Comparison of ENCODE assay signal across 14 cellular contexts in genomic region chr13:75369986-75370385, GRCh38.
A peak's percentile ranks its signal among the peaks of the same experiment; 100 is the strongest.
DNase-seq lines count a peak whose midpoint lies in the region; ATAC-seq and TF ChIP-seq lines count a peak whose summit lies in the region.
"Had no signal": no experiment of that assay in that cellular context is flagged by ENCODE, and none has a peak within 500 bp of the region (broad histone marks: within the 10 kb centered on the region; RNA-seq: fewer than 3 reads in every experiment).

No MANE protein-coding gene starts in this region.

- peaks cover 0 to 10% of the 10 kb centered on the region in 2 experiments; a peak in 2 of 4 replicates for H3K4me1 Mint-ChIP-seq in H9

- H3K36me3 Mint-ChIP-seq in H9 (ENCODE audit: insufficient read depth in 1 of 3, low read depth in 3 of 3), result no peaks in the 10 kb centered on the region
- H3K36me3 Mint-ChIP-seq: CD4-positive, CD25-positive, alpha-beta regulatory T cell had no signal

- no peak overlapping the region for H3K14ac ChIP-seq in H9 (ENCODE audit: insufficient read depth, low read length)

- peak in 3 of 4 donors; percentile 23 to 53 (median 37) for ATAC-seq in psoas muscle
- no peak for ATAC-seq in GM19397 (IDR thresholded peaks at IDR 0.05; ENCODE audit: unreplicated experiment)
- ATAC-seq in GM18498 (IDR thresholded peaks at IDR 0.05; ENCODE audit: unreplicated experiment), result no peak
- ATAC-seq: HepG2 had no signal

- WGBS in psoas muscle, 3 donors, result 46 to 81% (median 48%) methylated on average over 3 of the region's 3 CpGs
- 95 to 98% methylated on average over 3 of the region's 3 CpGs for WGBS in thyroid gland, 2 donors
- no CpG with 5 or more reads among the region's 3 CpGs for WGBS in H9 (ENCODE audit: extremely low coverage, insufficient read length, low lambda C conversion rate)

- H3K36me3 ChIP-seq in left ventricle myocardium inferior (no peaks in the 10 kb centered on the region), adipocyte (ENCODE audit: control insufficient read depth, insufficient read depth, low read length, severe bottlenecking) (no peaks in the 10 kb centered on the region), psoas muscle (ENCODE audit: insufficient read depth in 1 of 2, low read depth in 1 of 2) (no peaks in the 10 kb centered on the region), thyroid gland (no peaks in the 10 kb centered on the region)
- H3K36me3 ChIP-seq: BLaER1 treated with 17β-estradiol and CSF1 and Interleukin-3, amounts not matched to agents 10 nM and 100 nM had no signal

- no peak overlapping the region for H3K56ac ChIP-seq in H9 (ENCODE audit: insufficient read length, low read depth, low read length)

- H3K79me2 ChIP-seq in H9 (ENCODE audit: insufficient read depth, low read length), result 0 out of 2 replicates have a peak, but pooled peaks cover 1% of the 10 kb centered on the region

- H4K8ac ChIP-seq in H9 (replicated peaks; ENCODE audit: insufficient read length, low read depth, low read length), result no peak overlapping the region

- H4K91ac ChIP-seq in H9 (ENCODE audit: insufficient read length, low read depth, low read length), result no peak overlapping the region

- H3K9me3 Mint-ChIP-seq in H9, result no peaks in the 10 kb centered on the region
- H3K9me3 Mint-ChIP-seq: CD4-positive, CD25-positive, alpha-beta regulatory T cell had no signal

- H2AK5ac ChIP-seq in H9 (ENCODE audit: insufficient read length, low read length), result no peak overlapping the region

- intact Hi-C loops in left ventricle myocardium inferior (cut with micrococcal nuclease), result loop anchor here (5.0 kb wide), 1 partner anchor 112 kb away; the partner anchor contains the start of gene TBC1D4
- intact Hi-C loops in cardiac septum (cut with DNase I), result loop anchor here (2.0 to 5.0 kb wide), 2 partner anchors 113 to 167 kb away; partner anchors contain the start of genes COMMD6 and TBC1D4
- intact Hi-C loops in psoas muscle (cut with DNase I), result loop anchor here (2.0 to 10.0 kb wide), 4 partner anchors 32 to 175 kb away; partner anchors contain the start of genes TBC1D4 (in 1 of the 2) and UCHL3 (in 1 of the 2)
- intact Hi-C loops in thyroid gland (cut with DNase I), result loop anchor here (5.0 to 10.0 kb wide), 2 partner anchors 65 to 112 kb away; partner anchors contain the start of gene TBC1D4

- H3K9me3 ChIP-seq in left ventricle myocardium inferior (replicated peaks), result no peaks in the 10 kb centered on the region
- H3K9me3 ChIP-seq in adipocyte (ENCODE audit: control insufficient read depth, low read length), result no peaks in the 10 kb centered on the region
- H3K9me3 ChIP-seq in psoas muscle, result no peaks in the 10 kb centered on the region
- H3K9me3 ChIP-seq in thyroid gland, result no peaks in the 10 kb centered on the region
- H3K9me3 ChIP-seq in H9 (ENCODE audit: control insufficient read depth, low read depth, low read length), result no peaks in the 10 kb centered on the region
- H3K9me3 ChIP-seq: BLaER1 treated with 17β-estradiol and CSF1 and Interleukin-3, amounts not matched to agents 10 nM and 100 nM had no signal

- no peak overlapping the region for H2BK12ac ChIP-seq in H9 (ENCODE audit: insufficient read length, low read depth, low read length)

- DNase-seq in left ventricle myocardium inferior, result no peak
- no peak for DNase-seq in cardiac septum (ENCODE audit: low spot score)
- peak; percentile 21 for DNase-seq in adipocyte (ENCODE audit: low read depth)
- no peak for DNase-seq in psoas muscle
- peak; percentile 32 to 41 for DNase-seq in thyroid gland
- DNase-seq in H9, result no peak
- DNase-seq: ACHN; CD4-positive, CD25-positive, alpha-beta regulatory T cell; DMS53; GM23248 had no signal

- H3K79me1 ChIP-seq in H9 (ENCODE audit: insufficient read depth, low read depth, low read length, poor library complexity, severe bottlenecking), result peaks cover 2% of the 10 kb centered on the region

- no peak overlapping the region for H3K4me2 ChIP-seq in H9 (ENCODE audit: insufficient read depth, insufficient read length, low read length)

- H3K4me1 ChIP-seq in left ventricle myocardium inferior, result peaks cover 95% of the 10 kb centered on the region
- peaks cover 74% of the 10 kb centered on the region for H3K4me1 ChIP-seq in adipocyte (ENCODE audit: control insufficient read depth, insufficient read depth, low read length)
- peaks cover 92% of the 10 kb centered on the region for H3K4me1 ChIP-seq in psoas muscle
- peaks cover 47 to 61% of the 10 kb centered on the region in 2 donors for H3K4me1 ChIP-seq in thyroid gland
- H3K4me1 ChIP-seq in H9 (ENCODE audit: insufficient read depth, low read length), result peaks cover 2% of the 10 kb centered on the region; the same call in 1 of the 2 replicates

- H3K4me3 ChIP-seq in left ventricle myocardium inferior (no peak overlapping the region), adipocyte (ENCODE audit: low read length) (no peak overlapping the region), psoas muscle (no peak overlapping the region), thyroid gland (replicated peaks in 1 of 3) (no peak overlapping the region)
- H3K4me3 ChIP-seq: BLaER1 treated with 17β-estradiol and CSF1 and Interleukin-3, amounts not matched to agents 10 nM and 100 nM; GM23248 had no signal

- H2BK5ac ChIP-seq in H9 (ENCODE audit: insufficient read length, low read length), result no peak overlapping the region

- no peak overlapping the region for H3K4me3 Mint-ChIP-seq in H9
- H3K4me3 Mint-ChIP-seq: CD4-positive, CD25-positive, alpha-beta regulatory T cell had no signal

- H2BK15ac ChIP-seq in H9 (ENCODE audit: low read depth, low read length), result no peak overlapping the region

- no peak overlapping the region for H3K27ac Mint-ChIP-seq in H9
- H3K27ac Mint-ChIP-seq: CD4-positive, CD25-positive, alpha-beta regulatory T cell had no signal

- H3K4ac ChIP-seq in H9 (ENCODE audit: low read depth, low read length), result no peak overlapping the region

- no peak overlapping the region for H3K18ac ChIP-seq in H9 (ENCODE audit: insufficient read length, low read depth, low read length)

- H3K9ac ChIP-seq in adipocyte (ENCODE audit: low read length) (peak overlapping the region; percentile 25), H9 (ENCODE audit: extremely low read depth, insufficient read length, low read length) (no peak overlapping the region)
- H3K9ac ChIP-seq: BLaER1 treated with 17β-estradiol and CSF1 and Interleukin-3, amounts not matched to agents 10 nM and 100 nM; GM23248 had no signal

- no peak overlapping the region for H2BK20ac ChIP-seq in H9 (ENCODE audit: low read depth, low read length, poor library complexity, severe bottlenecking)

- no peak overlapping the region for H4K5ac ChIP-seq in H9 (ENCODE audit: insufficient read length, low read depth, low read length)

- no peak overlapping the region for H3T11ph ChIP-seq in H9 (ENCODE audit: low read length)

- H4K20me1 ChIP-seq in H9 (ENCODE audit: control insufficient read depth, insufficient read depth, insufficient read length), result no peaks in the 10 kb centered on the region

- H3K23ac ChIP-seq in H9 (ENCODE audit: insufficient read length, low read depth, low read length), result no peak overlapping the region

- TF ChIP-seq CTCF in left ventricle myocardium inferior (IDR thresholded peaks at IDR 0.05; ENCODE audit: borderline replicate concordance) (no peak), psoas muscle (IDR thresholded peaks at IDR 0.05) (no peak), thyroid gland (IDR thresholded peaks at IDR 0.05) (no peak), H9 (conservative IDR thresholded peaks at IDR 0.05) (no peak)

- H2AFZ ChIP-seq in H9 (ENCODE audit: low read length), result no peak overlapping the region
- H2AFZ ChIP-seq: GM23248 had no signal

- H3K27me3 ChIP-seq in left ventricle myocardium inferior (ENCODE audit: low read depth), result no peaks in the 10 kb centered on the region
- no peaks in the 10 kb centered on the region for H3K27me3 ChIP-seq in adipocyte (replicated peaks; ENCODE audit: control insufficient read depth, insufficient read depth, low read length)
- no peaks in the 10 kb centered on the region for H3K27me3 ChIP-seq in psoas muscle (ENCODE audit: insufficient read depth in 3 of 3, low read length in 2 of 3)
- no peaks in the 10 kb centered on the region for H3K27me3 ChIP-seq in thyroid gland
- no peaks in the 10 kb centered on the region for H3K27me3 ChIP-seq in H9 (ENCODE audit: insufficient read depth, low read length)
- H3K27me3 ChIP-seq: BLaER1 treated with 17β-estradiol and CSF1 and Interleukin-3, amounts not matched to agents 10 nM and 100 nM had no signal

- no peaks in the 10 kb centered on the region for H3K27me3 Mint-ChIP-seq in H9 (ENCODE audit: low read depth)
- H3K27me3 Mint-ChIP-seq: CD4-positive, CD25-positive, alpha-beta regulatory T cell had no signal

- no peak for TF ChIP-seq POLR2A in thyroid gland (IDR thresholded peaks at IDR 0.05)

- no peaks in the 10 kb centered on the region for H3K23me2 ChIP-seq in H9 (ENCODE audit: insufficient read length, low read depth, low read length, poor library complexity, severe bottlenecking)

- H2BK120ac ChIP-seq in H9 (ENCODE audit: low read depth, low read length, poor library complexity, severe bottlenecking), result no peak overlapping the region

- H3K27ac ChIP-seq in left ventricle myocardium inferior (replicated peaks) (peak overlapping the region; percentile 83), psoas muscle (peak overlapping the region; percentile 93), thyroid gland (peak overlapping the region in 2 of 3 donors; percentile 72 to 78), H9 (ENCODE audit: insufficient read length, low read depth, low read length) (no peak overlapping the region)
- H3K27ac ChIP-seq: BLaER1 treated with 17β-estradiol and CSF1 and Interleukin-3, amounts not matched to agents 10 nM and 100 nM; GM23248 had no signal

Comparison
In these comparisons a context has a peak if more than half of its experiments do, and no peak if none do; other contexts are left out.
1. DNase-seq: peak in adipocyte (single experiment) and thyroid gland (2 of 2); none in left ventricle myocardium inferior (single experiment), cardiac septum (single experiment), psoas muscle (0 of 2) and H9 (single experiment).
2. ATAC-seq: peak in psoas muscle (3 of 4); none in GM19397 (single experiment) and GM18498 (single experiment).